1 cellular context compared by ENCODE assay signal in genomic region chr5:50836356-50836755, GRCh38.
TF ChIP-seq lines count a peak whose summit lies in the region.

No MANE protein-coding gene starts in this region.

TF ChIP-seq in GM23338, 12 proteins besides CTCF, POLR2A, EP300 and RAD21 (continued from another document):
- TF ChIP-seq ZNF462 (CRISPR knock-in tag; IDR thresholded peaks at IDR 0.05) (no peak), ZNF331 (CRISPR knock-in tag; IDR thresholded peaks at IDR 0.05; ENCODE audit: low read depth) (no peak), EZH2phosphoT487 (IDR thresholded peaks at IDR 0.05; ENCODE audit: unreplicated experiment) (no peak), JUNB (IDR thresholded peaks at IDR 0.05; ENCODE audit: unreplicated experiment) (no peak), CREB1 (CRISPR knock-in tag; IDR thresholded peaks at IDR 0.05; ENCODE audit: low read depth) (no peak), REST (IDR thresholded peaks at IDR 0.05; ENCODE audit: unreplicated experiment) (no peak)
